Comparison of ENCODE assay signal across 8 cellular contexts in genomic region chr15:60639502-60639901, GRCh38.
"Had no signal": no experiment of that assay in that cellular context is flagged by ENCODE, and none has a peak within 500 bp of the region (broad histone marks: within the 10 kb centered on the region; RNA-seq: fewer than 3 reads in every experiment).

No MANE protein-coding gene starts in this region.

- H3K4me3 ChIP-seq: GM23248, K562 had no signal

- H3K27ac ChIP-seq: GM23248 had no signal

- H3K9me3 Mint-ChIP-seq: H9 had no signal

- DNase-seq: GM23248, GOT3, H9, HCEC 1CT, IMR-90 had no signal

- FAIRE-seq: H54, HTR-8/SVneo, K562 had no signal

- ATAC-seq: K562 had no signal
